In genomic region chr6:149446791-149447376, GRCh38 we compare ENCODE assay signal across 25 cellular contexts. TPM values are rescaled to one million over a fixed set of nuclear protein-coding genes. Genes with fewer than 3 reads are reported as not detected.
DNase-seq lines count a peak whose midpoint lies in the region; ATAC-seq, FAIRE-seq and TF ChIP-seq lines count a peak whose summit lies in the region.
"Had no signal": no experiment of that assay in that cellular context is flagged by ENCODE, and none has a peak within 500 bp of the region (broad histone marks: within the 10 kb centered on the region; RNA-seq: fewer than 3 reads in every experiment).

No MANE protein-coding gene starts in this region.

- TF ChIP-seq RAD21 in HepG2 (CRISPR knock-in tag; IDR thresholded peaks at IDR 0.05) = no peak

- CTCF ChIA-PET in HepG2 (lab: Yijun Ruan, JAX; ENCODE audit: low intra/inter-chr PET ratio, low total read pairs) (no interaction called here), WTC11 (lab: Charles Lee) (interaction anchor here (1.8 to 2.2 kb wide), 2 partner anchors 15 to 70 kb away, joined by 4 to 13 read pairs; no protein-coding TSS in a partner anchor)

- TF ChIP-seq POLR2A in HepG2 (IDR thresholded peaks at IDR 0.05; ENCODE audit: insufficient read depth in 1 of 2, low read depth in 2 of 2, low read length in 2 of 2) (no peak), right lobe of liver (IDR thresholded peaks at IDR 0.05) (no peak)

- H3K36me3 Mint-ChIP-seq in WTC11 (no peaks in the 10 kb centered on the region), glutamatergic neuron (ENCODE audit: unreplicated experiment) (no peaks in the 10 kb centered on the region), type B pancreatic cell (no peaks in the 10 kb centered on the region)

- no peaks in the 10 kb centered on the region for H4K20me1 ChIP-seq in HepG2 (ENCODE audit: insufficient read depth, low read length)

- in situ Hi-C loops in HepG2 (cut with HindIII; ENCODE audit: extremely low pct_ligation_motif_present, low pct_unique_long_range_greater_than_20kb) = no loop called here

- peaks cover 3% of the 10 kb centered on the region; the same call in 1 of the 2 replicates for H3K9me3 Mint-ChIP-seq in WTC11
- peaks cover 10% of the 10 kb centered on the region for H3K9me3 Mint-ChIP-seq in glutamatergic neuron (ENCODE audit: unreplicated experiment)
- H3K9me3 Mint-ChIP-seq in type B pancreatic cell = no peaks in the 10 kb centered on the region
- H3K9me3 Mint-ChIP-seq: activated CD4-positive, alpha-beta T cell treated with anti-CD3 and anti-CD28 coated beads, Interleukin-2, amount 10 ng/mL, durations not matched to agents 7 days and 5 days; activated T-helper 2 cell treated with anti-CD3 and anti-CD28 coated beads, Interferon-gamma antibody, Interleukin-2, Interleukin-4, amounts not matched to agents 10 μg/mL and 5 μg/mL and 100 μg/mL, durations not matched to agents 14 hours and 24 hours and 36 hours; T-helper 2 cell treated with Interferon-gamma antibody and Interleukin-4, amounts not matched to agents 5 μg/mL and 100 μg/mL, for 36 hours had no signal

- TF ChIP-seq EP300 in HepG2 (IDR thresholded peaks at IDR 0.05; ENCODE audit: low read depth in 2 of 2, low read length in 2 of 2) (no peak), HepG2 (CRISPR knock-in tag; IDR thresholded peaks at IDR 0.05; ENCODE audit: borderline replicate concordance) (no peak)

- no TSS peak for BruUV-seq in HepG2 (replicated peaks; lab: Mats Ljungman, UMichigan)

- ATAC-seq in HepG2 (peak; percentile 24; the same call in 2 of the 3 replicates), right lobe of liver (no peak), WTC11 (peak; percentile 51), GM19023 (IDR thresholded peaks at IDR 0.05; ENCODE audit: unreplicated experiment) (no peak), GM18867 (IDR thresholded peaks at IDR 0.05; ENCODE audit: unreplicated experiment) (no peak)
- ATAC-seq: gastroesophageal sphincter had no signal

- no peak overlapping the region for H3K4me2 ChIP-seq in HepG2 (ENCODE audit: low read depth, low read length)
- H3K4me2 ChIP-seq: SK-N-SH had no signal

- FAIRE-seq in HepG2 (lab: Jason Lieb, UNC) = no peak
- FAIRE-seq: kidney had no signal

- H3K4me1 Mint-ChIP-seq in WTC11 (no peaks in the 10 kb centered on the region), glutamatergic neuron (ENCODE audit: low read depth, unreplicated experiment) (no peaks in the 10 kb centered on the region), type B pancreatic cell (ENCODE audit: unreplicated experiment) (peaks cover 30% of the 10 kb centered on the region)

- H3K4me3 Mint-ChIP-seq in WTC11 (no peak overlapping the region), glutamatergic neuron (ENCODE audit: unreplicated experiment) (no peak overlapping the region), type B pancreatic cell (no peak overlapping the region)
- H3K4me3 Mint-ChIP-seq: activated CD4-positive, alpha-beta T cell treated with anti-CD3 and anti-CD28 coated beads, Interleukin-2, amount 10 ng/mL, durations not matched to agents 7 days and 5 days; T-helper 2 cell treated with Interferon-gamma antibody and Interleukin-4, amounts not matched to agents 5 μg/mL and 100 μg/mL, for 36 hours had no signal

- WGBS in HepG2 (ENCODE audit: low lambda C conversion rate) = 67% methylated on average over 5 of the region's 5 CpGs
- WGBS in right lobe of liver (ENCODE audit: insufficient coverage, low coverage, low lambda C conversion rate, missing lambda C conversion rate) = 87% methylated on average over 5 of the region's 5 CpGs

- peaks cover 30% of the 10 kb centered on the region for H3K4me1 ChIP-seq in HepG2 (ENCODE audit: insufficient read depth, low read length)
- H3K4me1 ChIP-seq in right lobe of liver = no peaks in the 10 kb centered on the region
- H3K4me1 ChIP-seq: breast epithelium had no signal

- POLR2A ChIA-PET in HepG2 (lab: Yijun Ruan, JAX) (no interaction called here), WTC11 (lab: Charles Lee) (no interaction called here)

- H3K9me3 ChIP-seq in HepG2 (ENCODE audit: low read length) (no peaks in the 10 kb centered on the region), right lobe of liver (no peaks in the 10 kb centered on the region)
- H3K9me3 ChIP-seq: adrenal gland, breast epithelium, colonic mucosa, gastroesophageal sphincter, MG63, sigmoid colon, SK-N-SH, transverse colon had no signal

- H2AFZ ChIP-seq in HepG2 (ENCODE audit: low read length) = no peak overlapping the region

- no peak overlapping the region for H3K4me3 ChIP-seq in HepG2 (replicated peaks in 1 of 3; ENCODE audit: insufficient read depth in 1 of 3, low read depth in 2 of 3, low read length in 3 of 3)
- no peak overlapping the region for H3K4me3 ChIP-seq in right lobe of liver
- H3K4me3 ChIP-seq: adrenal gland, breast epithelium, colonic mucosa, gastroesophageal sphincter, MG63, sigmoid colon, transverse colon had no signal

- H3K9ac ChIP-seq in HepG2 (ENCODE audit: insufficient read depth, low read depth, low read length) = no peak overlapping the region
- H3K9ac ChIP-seq: SK-N-SH had no signal

- intact Hi-C loops in HepG2 (cut with micrococcal nuclease; ENCODE audit: unreplicated experiment) = no loop called here
- intact Hi-C loops in right lobe of liver (cut with DNase I) = no loop called here

- DNase-seq in HepG2 (ENCODE audit: low spot score) (no peak), right lobe of liver (no peak), WTC11 (ENCODE audit: low spot score) (no peak), glutamatergic neuron (no peak), type B pancreatic cell (ENCODE audit: extremely low spot score, unreplicated experiment) (no peak), H4 (ENCODE audit: low spot score) (no peak)
- DNase-seq: activated CD4-positive, alpha-beta T cell treated with anti-CD3 and anti-CD28 coated beads, Interleukin-2, amount 10 ng/mL, durations not matched to agents 7 days and 5 days; adrenal gland; colonic mucosa; kidney; MG63; NCI-H1417; NCI-H2107; NCI-H446; OCI-M1; sigmoid colon; SK-N-SH; transverse colon had no signal

- no peaks in the 10 kb centered on the region for H3K79me2 ChIP-seq in HepG2 (ENCODE audit: insufficient read depth, low read length)

- H3K36me3 ChIP-seq in HepG2 (replicated peaks in 1 of 2; ENCODE audit: control insufficient read depth in 1 of 2, insufficient read depth in 2 of 2, low read length in 2 of 2) (no peaks in the 10 kb centered on the region), right lobe of liver (no peaks in the 10 kb centered on the region)
- H3K36me3 ChIP-seq: adrenal gland, breast epithelium, colonic mucosa, gastroesophageal sphincter, MG63, sigmoid colon, transverse colon had no signal

- no peak overlapping the region for H3K27ac ChIP-seq in HepG2 (ENCODE audit: extremely low read length, insufficient read depth, low read length)
- no peak overlapping the region for H3K27ac ChIP-seq in right lobe of liver
- H3K27ac ChIP-seq: adrenal gland, breast epithelium, colonic mucosa, gastroesophageal sphincter, sigmoid colon, transverse colon had no signal

- TF ChIP-seq CTCF in HepG2 (CRISPR knock-in tag; IDR thresholded peaks at IDR 0.05) (no peak), right lobe of liver (IDR thresholded peaks at IDR 0.05) (no peak), WTC11 (IDR thresholded peaks at IDR 0.05) (no peak), glutamatergic neuron (IDR thresholded peaks at IDR 0.05; ENCODE audit: partially characterized antibody, unreplicated experiment) (peak; percentile 31), type B pancreatic cell (conservative IDR thresholded peaks at IDR 0.05) (peak; percentile 26)

- H3K27me3 ChIP-seq in HepG2 (ENCODE audit: control insufficient read depth in 1 of 2, insufficient read depth in 2 of 2, low read length in 2 of 2) (no peaks in the 10 kb centered on the region), right lobe of liver (no peaks in the 10 kb centered on the region)
- H3K27me3 ChIP-seq: adrenal gland, breast epithelium, colonic mucosa, MG63, sigmoid colon, transverse colon had no signal

- H3K27ac Mint-ChIP-seq in WTC11 (no peak overlapping the region), glutamatergic neuron (ENCODE audit: unreplicated experiment) (no peak overlapping the region), type B pancreatic cell (peak overlapping the region; percentile 59)
- H3K27ac Mint-ChIP-seq: activated CD4-positive, alpha-beta T cell treated with anti-CD3 and anti-CD28 coated beads, Interleukin-2, amount 10 ng/mL, durations not matched to agents 7 days and 5 days; activated T-helper 2 cell treated with anti-CD3 and anti-CD28 coated beads, Interferon-gamma antibody, Interleukin-2, Interleukin-4, amounts not matched to agents 10 μg/mL and 5 μg/mL and 100 μg/mL, durations not matched to agents 14 hours and 24 hours and 36 hours; T-helper 2 cell treated with Interferon-gamma antibody and Interleukin-4, amounts not matched to agents 5 μg/mL and 100 μg/mL, for 36 hours had no signal

- peaks cover 28% of the 10 kb centered on the region for H3K27me3 Mint-ChIP-seq in WTC11 (ENCODE audit: low read depth)
- peaks cover 9% of the 10 kb centered on the region for H3K27me3 Mint-ChIP-seq in glutamatergic neuron (ENCODE audit: unreplicated experiment)
- H3K27me3 Mint-ChIP-seq in type B pancreatic cell = peaks cover 18% of the 10 kb centered on the region
- H3K27me3 Mint-ChIP-seq: activated CD4-positive, alpha-beta T cell treated with anti-CD3 and anti-CD28 coated beads, Interleukin-2, amount 10 ng/mL, durations not matched to agents 7 days and 5 days had no signal

RNA-seq across cellular contexts. Expression of gene ZC3H12D, which starts 37.9 kb away (rescaled TPM):
- total RNA-seq in HepG2 (2016; rRNA removed; fragmentation: Illumina TruSeq; extraction: Trizol) (2.1 and 2.7 TPM in 2 replicates), right lobe of liver (1 to 10 TPM in 1 of 6 experiments, under 1 TPM in 5; 0.49 to 1.4 (median 0.90) TPM), WTC11 (2021) (0.13 to 0.21 TPM (median 0.14 TPM) in 3 replicates), glutamatergic neuron (ENCODE audit: unreplicated experiment) (48.7 TPM), type B pancreatic cell (ENCODE audit: low replicate concordance) (0.58 and 0.98 TPM in 2 replicates)
- 0.88 and 0.91 TPM in 2 replicates for total RNA-seq in HepG2 (2016; cell fraction: cytosol; rRNA removed; fragmentation: Illumina TruSeq; extraction: Trizol; ENCODE audit: low read depth)
- total RNA-seq in HepG2 (2016; cell fraction: insoluble cytoplasmic fraction; rRNA removed; fragmentation: Illumina TruSeq; extraction: Trizol) = 1.2 and 1.9 TPM in 2 replicates
- total RNA-seq in HepG2 (2016; cell fraction: membrane; rRNA removed; fragmentation: Illumina TruSeq; extraction: Trizol) = 1.1 and 1.2 TPM in 2 replicates
- total RNA-seq in HepG2 (2016; cell fraction: nucleus; rRNA removed; fragmentation: Illumina TruSeq; extraction: Trizol) = 2.5 and 3.1 TPM in 2 replicates
- 1.2 and 1.7 TPM in 2 replicates for polyA plus RNA-seq in HepG2 (2011; rRNA removed)
- 0.85 and 1.1 TPM in 2 replicates for polyA plus RNA-seq in HepG2 (2011; cell fraction: cytosol; rRNA removed)
- polyA plus RNA-seq in HepG2 (2011; cell fraction: nucleus; rRNA removed) = 2.7 and 3.3 TPM in 2 replicates
- 0.52 and 1.1 TPM in 2 replicates for polyA plus RNA-seq in HepG2 (2012)
- polyA plus RNA-seq in HepG2 (2016; cell fraction: cytosol; fragmentation: Illumina TruSeq; extraction: Trizol; ENCODE audit: low read depth) = 0.17 and 0.23 TPM in 2 replicates
- polyA plus RNA-seq in HepG2 (2016; cell fraction: insoluble cytoplasmic fraction; fragmentation: Illumina TruSeq; extraction: Trizol; ENCODE audit: low read depth) = 0.86 and 1.6 TPM in 2 replicates
- 0.51 and 0.76 TPM in 2 replicates for polyA plus RNA-seq in HepG2 (2016; cell fraction: membrane; fragmentation: Illumina TruSeq; extraction: Trizol; ENCODE audit: low read depth)
- 2.8 and 3.1 TPM in 2 replicates for polyA plus RNA-seq in HepG2 (2016; cell fraction: nucleus; fragmentation: Illumina TruSeq; extraction: Trizol; ENCODE audit: insufficient read depth, low read depth)
- polyA minus RNA-seq in HepG2 (2011; rRNA and poly(A)+ RNA removed; ENCODE audit: low replicate concordance) = 0.54 and 3.2 TPM in 2 replicates
- polyA minus RNA-seq in HepG2 (2011; cell fraction: cytosol; rRNA and poly(A)+ RNA removed) = 0.53 and 1.2 TPM in 2 replicates
- 2.2 and 2.9 TPM in 2 replicates for polyA minus RNA-seq in HepG2 (2011; cell fraction: nucleus; rRNA and poly(A)+ RNA removed)
- 0.10 and 0.17 TPM in 2 replicates for total RNA-seq in H4 (2014; rRNA removed; shearing (Covaris generic))
- total RNA-seq: G401 had no signal

RNA-seq across cellular contexts. Expression of gene SUMO4, which starts 46.8 kb away (rescaled TPM):
- total RNA-seq in HepG2 (2016; rRNA removed; fragmentation: Illumina TruSeq; extraction: Trizol) (0.38 and 1.2 TPM in 2 replicates), right lobe of liver (1 to 10 TPM in 3 of 6 experiments, under 1 TPM in 3; 0.49 to 1.2 (median 1.0) TPM), WTC11 (2021) (0.55 to 1.2 TPM (median 0.73 TPM) in 3 replicates), glutamatergic neuron (ENCODE audit: unreplicated experiment) (1.3 TPM), type B pancreatic cell (ENCODE audit: low replicate concordance) (0.98 and 2.8 TPM in 2 replicates)
- not detected in 2 replicates for total RNA-seq in HepG2 (2016; cell fraction: cytosol; rRNA removed; fragmentation: Illumina TruSeq; extraction: Trizol; ENCODE audit: low read depth)
- 0.48 and 1.0 TPM in 2 replicates for total RNA-seq in HepG2 (2016; cell fraction: insoluble cytoplasmic fraction; rRNA removed; fragmentation: Illumina TruSeq; extraction: Trizol)
- total RNA-seq in HepG2 (2016; cell fraction: membrane; rRNA removed; fragmentation: Illumina TruSeq; extraction: Trizol) = not detected in 2 replicates
- 5.4 and 7.3 TPM in 2 replicates for total RNA-seq in HepG2 (2016; cell fraction: nucleus; rRNA removed; fragmentation: Illumina TruSeq; extraction: Trizol)
- polyA plus RNA-seq in HepG2 (2011; rRNA removed) = 0.10 and 0.22 TPM in 2 replicates
- not detected in 2 replicates for polyA plus RNA-seq in HepG2 (2011; cell fraction: cytosol; rRNA removed)
- 0.58 and 0.73 TPM in 2 replicates for polyA plus RNA-seq in HepG2 (2011; cell fraction: nucleus; rRNA removed)
- 0.13 and 0.25 TPM in 2 replicates for polyA plus RNA-seq in HepG2 (2012)
- not detected in 2 replicates for polyA plus RNA-seq in HepG2 (2016; cell fraction: cytosol; fragmentation: Illumina TruSeq; extraction: Trizol; ENCODE audit: low read depth)
- polyA plus RNA-seq in HepG2 (2016; cell fraction: insoluble cytoplasmic fraction; fragmentation: Illumina TruSeq; extraction: Trizol; ENCODE audit: low read depth) = not detected in 2 replicates
- polyA plus RNA-seq in HepG2 (2016; cell fraction: membrane; fragmentation: Illumina TruSeq; extraction: Trizol; ENCODE audit: low read depth) = not detected in 2 replicates
- 0.92 and 0.94 TPM in 2 replicates for polyA plus RNA-seq in HepG2 (2016; cell fraction: nucleus; fragmentation: Illumina TruSeq; extraction: Trizol; ENCODE audit: insufficient read depth, low read depth)
- 1.6 and 2.1 TPM in 2 replicates for polyA minus RNA-seq in HepG2 (2011; rRNA and poly(A)+ RNA removed; ENCODE audit: low replicate concordance)
- not detected in 2 replicates for polyA minus RNA-seq in HepG2 (2011; cell fraction: cytosol; rRNA and poly(A)+ RNA removed)
- polyA minus RNA-seq in HepG2 (2011; cell fraction: nucleus; rRNA and poly(A)+ RNA removed) = 12.4 and 14.9 TPM in 2 replicates
- total RNA-seq in H4 (2014; rRNA removed; shearing (Covaris generic)) = 0.29 TPM in 1 of 2 replicates, not detected in the other
- total RNA-seq: G401 had no signal
- polyA plus RNA-seq: SK-N-SH had no signal

Comparison
In these comparisons a context has a peak if more than half of its experiments do, and no peak if none do; other contexts are left out.
1. ATAC-seq: peak in HepG2 (single experiment) and WTC11 (single experiment); none in right lobe of liver (0 of 4), GM19023 (single experiment) and GM18867 (single experiment).
2. CTCF ChIP-seq: peak in glutamatergic neuron (single experiment) and type B pancreatic cell (single experiment); none in HepG2 (single experiment), right lobe of liver (0 of 4) and WTC11 (single experiment).
3. RNA of gene ZC3H12D, which starts 37.9 kb away (total RNA-seq): 48.7 TPM in glutamatergic neuron (single experiment); 0.88 to 3.1 TPM in HepG2, 0.49 to 1.4 TPM in right lobe of liver, 0.58 to 0.98 TPM in type B pancreatic cell, 0.10 to 0.17 TPM in H4 and 0.13 to 0.21 TPM in WTC11; every median in the first group is over 10 times any median in the second.